10 cellular contexts compared by ENCODE assay signal in genomic region chr9:89874351-89875321, GRCh38.
DNase-seq lines count a peak whose midpoint lies in the region; ATAC-seq and TF ChIP-seq lines count a peak whose summit lies in the region.
"Had no signal": no experiment of that assay in that cellular context is flagged by ENCODE, and none has a peak within 500 bp of the region (broad histone marks: within the 10 kb centered on the region; RNA-seq: fewer than 3 reads in every experiment).

No MANE protein-coding gene starts in this region.

- no peaks in the 10 kb centered on the region for H3K27me3 ChIP-seq in stomach
- H3K27me3 ChIP-seq: dorsolateral prefrontal cortex had no signal

- H3K9me3 ChIP-seq in stomach, result no peaks in the 10 kb centered on the region

- WGBS in stomach, 5 donors, result 43 to 55% (median 48%) methylated on average over 13 to 18 of the region's 18 CpGs

- peak overlapping the region; percentile 19 to 77 (median 51) for H3K27ac ChIP-seq in stomach

- H3K4me1 ChIP-seq in stomach, result peaks cover 29 to 69% (median 41%) of the 10 kb centered on the region in 4 donors

- no peaks in the 10 kb centered on the region for H3K36me3 ChIP-seq in stomach

- no peak for TF ChIP-seq POLR2A in stomach (IDR thresholded peaks at IDR 0.05)

- DNase-seq in NCI-H1694 (lab: John Stamatoyannopoulos, UW) (peak; percentile 22), SHP77 treated with DMSO at 0.1 percent for 48 hours (lab: John Stamatoyannopoulos, UW) (peak; percentile 64), left colon (no peak), stomach (peak; percentile 26), amniotic stem cell (lab: John Stamatoyannopoulos, UW) (no peak)
- DNase-seq: GF-D8, small intestine had no signal

- no peak for TF ChIP-seq CTCF in stomach (IDR thresholded peaks at IDR 0.05)

- TF ChIP-seq EP300 in stomach (IDR thresholded peaks at IDR 0.05), result peak; percentile 53

- H3K4me3 ChIP-seq in stomach, result no peak overlapping the region
- H3K4me3 ChIP-seq: dorsolateral prefrontal cortex had no signal

- ATAC-seq in left colon (peak; percentile 39), HG03521 (IDR thresholded peaks at IDR 0.05; ENCODE audit: unreplicated experiment) (no peak), GM19397 (IDR thresholded peaks at IDR 0.05; ENCODE audit: unreplicated experiment) (no peak)

- intact Hi-C loops in left colon (cut with DNase I, micrococcal nuclease), result no loop called here
- intact Hi-C loops in stomach (cut with DNase I; ENCODE audit: low total_unique reads), result no loop called here

Comparison
In these comparisons a context has a peak if more than half of its experiments do, and no peak if none do; other contexts are left out.
1. DNase-seq: peak in NCI-H1694 (single experiment), SHP77 treated with DMSO at 0.1 percent for 48 hours (single experiment) and stomach (single experiment); none in left colon (0 of 2) and amniotic stem cell (single experiment).